In the genomic region with DNA sequence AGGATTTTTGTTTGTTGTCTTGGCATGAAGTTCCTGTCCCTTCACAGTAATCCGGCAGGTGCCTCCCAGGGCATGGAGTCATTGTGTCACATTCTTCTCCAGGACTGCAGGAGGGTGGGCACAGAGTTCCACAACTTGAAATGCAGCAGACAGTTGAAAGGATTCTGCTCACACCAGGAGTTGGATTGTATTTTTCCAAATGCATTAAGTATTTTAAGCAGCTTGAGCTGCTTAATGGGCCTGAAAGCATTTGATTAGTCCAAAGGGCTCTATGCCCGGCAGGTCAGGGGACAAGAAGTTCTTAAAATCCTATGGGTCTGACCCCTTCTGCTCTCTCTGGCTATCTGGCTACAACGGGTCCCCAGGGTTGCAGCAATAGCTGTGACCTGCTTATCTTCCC, we compare ENCODE assay signal across 18 cellular contexts.
"Had no signal": no experiment of that assay in that cellular context is flagged by ENCODE, and none has a peak within 500 bp of the region (broad histone marks: within the 10 kb centered on the region; RNA-seq: fewer than 3 reads in every experiment).

No MANE protein-coding gene starts in this region.

- H3K27me3 ChIP-seq: gastrocnemius medialis, sigmoid colon, suprapubic skin, thyroid gland, vagina had no signal

- H3K4me3 Mint-ChIP-seq: effector memory CD8-positive, alpha-beta T cell; memory B cell; natural killer cell; stimulated activated memory B cell treated with anti-CD40 and anti-IgM and Interleukin-4, amounts not matched to agents 10 μg/mL and 1 μg/mL and 100 μg/mL, for 72 hours; stimulated activated naive CD8-positive, alpha-beta T cell treated with anti-CD3 and anti-CD28 coated beads, Interleukin-15, Interleukin-2, amounts not matched to agents 100 ng/mL and 50 ng/mL, for 24 hours had no signal

- H3K36me3 Mint-ChIP-seq: memory B cell; natural killer cell; stimulated activated memory B cell treated with anti-CD40 and anti-IgM and Interleukin-4, amounts not matched to agents 10 μg/mL and 1 μg/mL and 100 μg/mL, for 72 hours had no signal

- H3K9me3 Mint-ChIP-seq: effector memory CD8-positive, alpha-beta T cell; memory B cell; natural killer cell; stimulated activated memory B cell treated with anti-CD40 and anti-IgM and Interleukin-4, amounts not matched to agents 10 μg/mL and 1 μg/mL and 100 μg/mL, for 72 hours; stimulated activated naive CD8-positive, alpha-beta T cell treated with anti-CD3 and anti-CD28 coated beads, Interleukin-15, Interleukin-2, amounts not matched to agents 100 ng/mL and 50 ng/mL, for 24 hours had no signal

- H3K27ac ChIP-seq: gastrocnemius medialis, psoas muscle, sigmoid colon, suprapubic skin, thyroid gland, vagina had no signal

- H3K4me1 ChIP-seq: gastrocnemius medialis, psoas muscle, suprapubic skin, thyroid gland, vagina had no signal

- H3K9me3 ChIP-seq: gastrocnemius medialis, psoas muscle, sigmoid colon, suprapubic skin, thyroid gland, vagina had no signal

- H3K27ac Mint-ChIP-seq: memory B cell; stimulated activated memory B cell treated with anti-CD40 and anti-IgM and Interleukin-4, amounts not matched to agents 10 μg/mL and 1 μg/mL and 100 μg/mL, for 72 hours; stimulated activated naive CD8-positive, alpha-beta T cell treated with anti-CD3 and anti-CD28 coated beads, Interleukin-15, Interleukin-2, amounts not matched to agents 100 ng/mL and 50 ng/mL, for 24 hours had no signal

- H3K4me3 ChIP-seq: gastrocnemius medialis, lung, psoas muscle, sigmoid colon, suprapubic skin, thyroid gland, vagina had no signal

- ATAC-seq: effector memory CD8-positive, alpha-beta T cell; gastrocnemius medialis; left lobe of liver; natural killer cell; psoas muscle; right cardiac atrium; stimulated activated memory B cell treated with anti-CD40 and anti-IgM and Interleukin-4, amounts not matched to agents 10 μg/mL and 1 μg/mL and 100 μg/mL, for 72 hours had no signal

- H3K4me1 Mint-ChIP-seq: memory B cell; stimulated activated memory B cell treated with anti-CD40 and anti-IgM and Interleukin-4, amounts not matched to agents 10 μg/mL and 1 μg/mL and 100 μg/mL, for 72 hours had no signal

- DNase-seq: cortex of kidney; effector memory CD8-positive, alpha-beta T cell; foreskin fibroblast; gastrocnemius medialis; natural killer cell; psoas muscle; right cardiac atrium; sigmoid colon; stimulated activated CD4-positive, alpha-beta T cell treated with anti-CD3 and anti-CD28 coated beads, Interleukin-4, amount 100 ng/mL, for 4 hours; thyroid gland; trophoblast cell had no signal

- H3K27me3 Mint-ChIP-seq: effector memory CD8-positive, alpha-beta T cell; stimulated activated naive CD8-positive, alpha-beta T cell treated with anti-CD3 and anti-CD28 coated beads, Interleukin-15, Interleukin-2, amounts not matched to agents 100 ng/mL and 50 ng/mL, for 24 hours had no signal

- H3K36me3 ChIP-seq: gastrocnemius medialis, sigmoid colon, suprapubic skin, thyroid gland, vagina had no signal
